In genomic region chr1:182120411-182121258, GRCh38 we compare ENCODE assay signal across 9 cellular contexts. TPM values are rescaled to one million over a fixed set of nuclear protein-coding genes. Genes with fewer than 3 reads are reported as not detected.
DNase-seq lines count a peak whose midpoint lies in the region; ATAC-seq and TF ChIP-seq lines count a peak whose summit lies in the region.
"Had no signal": no experiment of that assay in that cellular context is flagged by ENCODE, and none has a peak within 500 bp of the region (broad histone marks: within the 10 kb centered on the region; RNA-seq: fewer than 3 reads in every experiment).

No MANE protein-coding gene starts in this region.

- no peak overlapping the region for H3K4me3 ChIP-seq in heart right ventricle
- no peak overlapping the region for H3K4me3 ChIP-seq in psoas muscle
- H3K4me3 ChIP-seq: cardiac muscle cell had no signal

- H3K9me3 ChIP-seq in heart right ventricle: no peaks in the 10 kb centered on the region
- no peaks in the 10 kb centered on the region for H3K9me3 ChIP-seq in psoas muscle

- in situ Hi-C loops in G401 (cut with HindIII; ENCODE audit: low sequenced_read_pairs): no loop called here

- 69 to 77% methylated on average over 17 of the region's 17 CpGs for WGBS in heart right ventricle, 2 donors
- WGBS in psoas muscle, 3 donors: 34 to 60% (median 36%) methylated on average over 17 of the region's 17 CpGs

- DNase-seq in G401 (ENCODE audit: low spot score): peak; percentile 65
- DNase-seq in SW480 (ENCODE audit: low spot score): peak; percentile 95
- peak in 1 of 2 donors; percentile 19 for DNase-seq in heart right ventricle
- DNase-seq in psoas muscle: peak in 1 of 2 donors; percentile 27
- no peak for DNase-seq in DMS 273 (lab: John Stamatoyannopoulos, UW; ENCODE audit: unreplicated experiment)
- DNase-seq in AG08396 (ENCODE audit: low spot score): no peak

- H3K27me3 ChIP-seq in heart right ventricle (peaks cover 0 to 9% (median 0%) of the 10 kb centered on the region in 7 donors), psoas muscle (ENCODE audit: insufficient read depth in 3 of 3, low read length in 2 of 3) (no peaks in the 10 kb centered on the region)
- H3K27me3 ChIP-seq: cardiac muscle cell had no signal

- ATAC-seq in heart right ventricle: peak in 7 of 8 donors; percentile 51 to 86 (median 73)
- ATAC-seq in psoas muscle: peak; percentile 54 to 75 (median 70)
- ATAC-seq in GM21381 (IDR thresholded peaks at IDR 0.05; ENCODE audit: unreplicated experiment): no peak
- no peak for ATAC-seq in HG02973 (IDR thresholded peaks at IDR 0.05; ENCODE audit: unreplicated experiment)

- H3K27ac ChIP-seq in heart right ventricle (peak overlapping the region in 3 of 10 donors; percentile 5 to 25 (median 11)), psoas muscle (peak overlapping the region; percentile 27)
- H3K27ac ChIP-seq: cardiac muscle cell had no signal

- TF ChIP-seq CTCF in heart right ventricle (IDR thresholded peaks at IDR 0.05) (no peak), psoas muscle (IDR thresholded peaks at IDR 0.05) (no peak)

- H3K4me1 ChIP-seq in heart right ventricle (no peaks in the 10 kb centered on the region), psoas muscle (peaks cover 9% of the 10 kb centered on the region)

- intact Hi-C loops in heart right ventricle (cut with DNase I) (no loop called here), psoas muscle (cut with DNase I) (no loop called here)

- H3K36me3 ChIP-seq in heart right ventricle: no peaks in the 10 kb centered on the region
- H3K36me3 ChIP-seq in psoas muscle (ENCODE audit: insufficient read depth in 1 of 2, low read depth in 1 of 2): no peaks in the 10 kb centered on the region
- H3K36me3 ChIP-seq: cardiac muscle cell had no signal

RNA-seq across cellular contexts. Expression of gene ZNF648, which starts 59.1 kb away (rescaled TPM):
- not detected in 2 replicates for total RNA-seq in G401 (2014; rRNA removed; shearing (Covaris generic))
- total RNA-seq in heart right ventricle (under 1 TPM in 1 of 10 donors, not detected in 9; 0.09 TPM), psoas muscle (under 1 TPM in 1 of 4 donors, not detected in 3; 0.06 TPM)
- polyA plus RNA-seq in heart right ventricle (not detected), psoas muscle (under 1 TPM in 2 of 3 donors, not detected in 1; 0.01 TPM)
- polyA plus RNA-seq: cardiac muscle cell had no signal

Comparison
In these comparisons a context has a peak if more than half of its experiments do, and no peak if none do; other contexts are left out.
1. DNase-seq: peak in G401 (single experiment) and SW480 (single experiment); none in DMS 273 (single experiment) and AG08396 (single experiment).
2. ATAC-seq: peak in heart right ventricle (7 of 8) and psoas muscle (4 of 4); none in GM21381 (single experiment) and HG02973 (single experiment).